ENCODE assay signal across 11 cellular contexts in genomic region chr13:46578590-46578975, GRCh38. TPM values are rescaled to one million over a fixed set of nuclear protein-coding genes. Genes with fewer than 3 reads are reported as not detected.
A peak's percentile ranks its signal among the peaks of the same experiment; 100 is the strongest.
DNase-seq lines count a peak whose midpoint lies in the region; ATAC-seq, FAIRE-seq and TF ChIP-seq lines count a peak whose summit lies in the region.
"Had no signal": no experiment of that assay in that cellular context is flagged by ENCODE, and none has a peak within 500 bp of the region (broad histone marks: within the 10 kb centered on the region; RNA-seq: fewer than 3 reads in every experiment).

No MANE protein-coding gene starts in this region.

- peak overlapping the region; percentile 54 to 61 for H3K27ac ChIP-seq in thoracic aorta

- no peak for TF ChIP-seq CTCF in thoracic aorta (IDR thresholded peaks at IDR 0.05)

- H3K36me3 ChIP-seq in thoracic aorta: no peaks in the 10 kb centered on the region

- DNase-seq in activated T-cell treated with anti-CD3 and anti-CD28 coated beads, Interleukin-2, amount 50 U/mL, for 72 hours: peak in 1 of 2 donors; percentile 19
- DNase-seq in activated T-cell treated with anti-CD3 and anti-CD28 coated beads for 4 hours: no peak
- DNase-seq in thoracic aorta (ENCODE audit: low spot score): no peak
- no peak for DNase-seq in H54 (ENCODE audit: insufficient read length, low spot score)
- DNase-seq in NOMO-1 treated with DMSO at 0.1 percent for 48 hours (lab: John Stamatoyannopoulos, UW; ENCODE audit: unreplicated experiment): no peak
- no peak for DNase-seq in cerebellum (ENCODE audit: low spot score)
- DNase-seq: CD4-positive, alpha-beta memory T cell; NCI-H1436 had no signal

- TF ChIP-seq POLR2A in H54 (IDR thresholded peaks at IDR 0.05; ENCODE audit: low read depth, low read length): no peak

- peak; percentile 68 to 79 for ATAC-seq in activated T-cell treated with anti-CD3 and anti-CD28 coated beads, Interleukin-2, amount 50 U/mL, for 72 hours (replicated peaks in 1 of 2)
- ATAC-seq in HG02759 (IDR thresholded peaks at IDR 0.05; ENCODE audit: unreplicated experiment) (peak; percentile 62), thoracic aorta (ENCODE audit: insufficient number of reproducible peaks, low FRiP score, low read depth) (no peak)

- H3K27me3 Mint-ChIP-seq in activated T-cell treated with anti-CD3 and anti-CD28 coated beads, Interleukin-2, amount 50 U/mL, for 72 hours (ENCODE audit: low read depth): no peaks in the 10 kb centered on the region
- H3K27me3 Mint-ChIP-seq in activated naive CD8-positive, alpha-beta T cell: no peaks in the 10 kb centered on the region
- H3K27me3 Mint-ChIP-seq: CD4-positive, alpha-beta memory T cell had no signal

- H3K27ac Mint-ChIP-seq in activated T-cell treated with anti-CD3 and anti-CD28 coated beads, Interleukin-2, amount 50 U/mL, for 72 hours: no peak overlapping the region
- peak overlapping the region; percentile 58 for H3K27ac Mint-ChIP-seq in activated naive CD8-positive, alpha-beta T cell

- peaks cover 57% of the 10 kb centered on the region for H3K4me1 Mint-ChIP-seq in activated T-cell treated with anti-CD3 and anti-CD28 coated beads, Interleukin-2, amount 50 U/mL, for 72 hours (ENCODE audit: low read depth)
- peaks cover 64% of the 10 kb centered on the region for H3K4me1 Mint-ChIP-seq in activated naive CD8-positive, alpha-beta T cell (ENCODE audit: low read depth)

- peak overlapping the region; percentile 34 for H3K4me3 ChIP-seq in thoracic aorta

- H3K9me3 ChIP-seq in thoracic aorta: no peaks in the 10 kb centered on the region

- FAIRE-seq in H54 (lab: Jason Lieb, UNC): no peak
- FAIRE-seq: H1 had no signal

- H3K36me3 Mint-ChIP-seq in activated T-cell treated with anti-CD3 and anti-CD28 coated beads, Interleukin-2, amount 50 U/mL, for 72 hours (ENCODE audit: insufficient read depth in 2 of 2): no peaks in the 10 kb centered on the region
- H3K36me3 Mint-ChIP-seq in activated naive CD8-positive, alpha-beta T cell: peaks cover 3% of the 10 kb centered on the region

- H3K4me3 Mint-ChIP-seq in activated T-cell treated with anti-CD3 and anti-CD28 coated beads, Interleukin-2, amount 50 U/mL, for 72 hours: peak overlapping the region; percentile 5 to 75
- no peak overlapping the region for H3K4me3 Mint-ChIP-seq in activated naive CD8-positive, alpha-beta T cell

- peaks cover 58 to 84% of the 10 kb centered on the region in 2 donors for H3K4me1 ChIP-seq in thoracic aorta (ENCODE audit: control insufficient read depth in 1 of 2, low read depth in 2 of 2)

- H3K9me3 Mint-ChIP-seq in activated T-cell treated with anti-CD3 and anti-CD28 coated beads, Interleukin-2, amount 50 U/mL, for 72 hours: no peaks in the 10 kb centered on the region
- H3K9me3 Mint-ChIP-seq in activated naive CD8-positive, alpha-beta T cell (ENCODE audit: low read depth): no peaks in the 10 kb centered on the region
- H3K9me3 Mint-ChIP-seq: CD4-positive, alpha-beta memory T cell had no signal

- no peaks in the 10 kb centered on the region for H3K27me3 ChIP-seq in thoracic aorta (replicated peaks; ENCODE audit: insufficient read depth)

RNA-seq across cellular contexts. Expression of gene LRCH1, which starts 25.6 kb away (rescaled TPM):
- total RNA-seq in activated T-cell treated with anti-CD3 and anti-CD28 coated beads, Interleukin-2, amount 50 U/mL, for 72 hours: 10 to 100 TPM; 18.4 to 21.5 TPM
- 10 to 100 TPM; 29.4 to 38.9 TPM for total RNA-seq in thoracic aorta
- total RNA-seq in cerebellum: 25.3 TPM
